ENCODE assay signal across 1 cellular context in genomic region chr19:14536926-14537692, GRCh38.
TF ChIP-seq lines count a peak whose summit lies in the region.

No MANE protein-coding gene starts in this region.

TF ChIP-seq in endothelial cell of umbilical vein, 7 proteins besides CTCF, POLR2A, EP300 and RAD21:
- TF ChIP-seq JUN (IDR thresholded peaks at IDR 0.05; ENCODE audit: borderline replicate concordance, insufficient read depth, insufficient read length, low read depth) (no peak), POLR2AphosphoS5 (IDR thresholded peaks at IDR 0.05; ENCODE audit: insufficient read depth, low read depth, low read length) (no peak), MYC (IDR thresholded peaks at IDR 0.05; ENCODE audit: low read depth, low read length) (no peak), EZH2 (IDR thresholded peaks at IDR 0.05; ENCODE audit: borderline replicate concordance, low read depth, low read length, severe bottlenecking) (no peak), FOS (IDR thresholded peaks at IDR 0.05; ENCODE audit: borderline replicate concordance, insufficient read depth, low read length) (no peak), MAX (IDR thresholded peaks at IDR 0.05; ENCODE audit: insufficient read depth, insufficient read length) (no peak), GATA2 (IDR thresholded peaks at IDR 0.05; ENCODE audit: insufficient read depth, insufficient read length, low read depth, low read length) (no peak)
